ENCODE assay signal across 8 cellular contexts in genomic region chr6:142945446-142946180, GRCh38. TPM values are rescaled to one million over a fixed set of nuclear protein-coding genes. Genes with fewer than 3 reads are reported as not detected.
DNase-seq lines count a peak whose midpoint lies in the region; ATAC-seq and FAIRE-seq lines count a peak whose summit lies in the region.

No MANE protein-coding gene starts in this region.

- H3K27ac ChIP-seq in thymus (ENCODE audit: low read depth) = peak overlapping the region; percentile 99

- ATAC-seq in HG02588 (IDR thresholded peaks at IDR 0.05; ENCODE audit: unreplicated experiment) = peak; percentile 10

- peak; percentile 84 for DNase-seq in OCI-M1 (lab: John Stamatoyannopoulos, UW)
- peak; percentile 57 for DNase-seq in activated gamma-delta T cell treated with Interleukin-2 at 50 U/mL for 16 hours
- DNase-seq in frontal cortex (ENCODE audit: low spot score in 2 of 2) = peak; percentile 23 to 71
- DNase-seq in nucleus accumbens (lab: John Stamatoyannopoulos, UW) = peak in 33 of 56 donors; percentile 46 to 86 (median 68)
- no peak for DNase-seq in NCI-H510A (lab: John Stamatoyannopoulos, UW)

- H3K36me3 ChIP-seq in thymus (ENCODE audit: control insufficient read depth, insufficient read depth) = no peaks in the 10 kb centered on the region

- no peak for FAIRE-seq in frontal cortex (lab: Jason Lieb, UNC)

- H3K27me3 ChIP-seq in thymus (ENCODE audit: control insufficient read depth, insufficient read depth) = no peaks in the 10 kb centered on the region

- H3K4me3 ChIP-seq in GM08714 (ENCODE audit: low read length) (peak overlapping the region; percentile 76), thymus (ENCODE audit: low read length) (peak overlapping the region; percentile 93)

- under 1% methylated on average over 75 of the region's 75 CpGs for WGBS in thymus

- H3K4me1 ChIP-seq in thymus (ENCODE audit: control insufficient read depth, insufficient read depth, low read length) = peaks cover 5% of the 10 kb centered on the region

- H3K9me3 ChIP-seq in thymus (ENCODE audit: control insufficient read depth) = no peaks in the 10 kb centered on the region

RNA-seq across cellular contexts. Expression of gene HIVEP2, which starts 0.6 kb away (rescaled TPM):
- total RNA-seq in frontal cortex = 68.9 TPM
- polyA plus RNA-seq in thymus = 11.6 TPM
